ENCODE assay signal across 13 cellular contexts in the genomic region with DNA sequence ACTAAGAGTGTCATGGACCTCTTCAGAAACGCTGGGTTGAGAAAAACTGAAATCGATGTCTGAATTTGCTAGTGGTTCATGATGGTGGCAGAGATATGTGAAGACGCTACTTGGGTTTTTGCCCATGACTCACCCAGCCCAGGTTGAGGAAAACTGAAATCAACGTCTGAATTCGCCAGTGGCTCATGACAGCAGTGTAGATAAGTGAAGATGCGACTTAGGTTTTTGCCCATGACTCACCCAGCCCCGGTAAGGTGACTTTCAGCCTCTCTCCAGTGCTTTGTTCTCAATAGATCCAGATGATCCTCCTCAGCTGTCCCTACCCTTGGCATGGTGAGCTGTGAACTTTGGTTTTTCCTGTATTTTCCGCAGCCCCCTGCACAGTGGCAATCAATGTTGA.
DNase-seq lines count a peak whose midpoint lies in the region; ATAC-seq and TF ChIP-seq lines count a peak whose summit lies in the region.
"Had no signal": no experiment of that assay in that cellular context is flagged by ENCODE, and none has a peak within 500 bp of the region (broad histone marks: within the 10 kb centered on the region; RNA-seq: fewer than 3 reads in every experiment).

No MANE protein-coding gene starts in this region.

- H3K27me3 Mint-ChIP-seq in Calu3 (ENCODE audit: unreplicated experiment), result peaks cover 75% of the 10 kb centered on the region

- ATAC-seq in GM18498 (IDR thresholded peaks at IDR 0.05; ENCODE audit: unreplicated experiment) (peak; percentile 44), GM21447 (IDR thresholded peaks at IDR 0.05; ENCODE audit: unreplicated experiment) (peak; percentile 47), GM21576 (IDR thresholded peaks at IDR 0.05; ENCODE audit: unreplicated experiment) (no peak), left lobe of liver (no peak)
- ATAC-seq: psoas muscle had no signal

- no peak for TF ChIP-seq CTCF in Calu3 (IDR thresholded peaks at IDR 0.05; ENCODE audit: unreplicated experiment)

- no peak overlapping the region for H3K27ac Mint-ChIP-seq in Calu3 (ENCODE audit: unreplicated experiment)

- H3K4me1 Mint-ChIP-seq in Calu3 (ENCODE audit: low read depth, unreplicated experiment), result no peaks in the 10 kb centered on the region

- DNase-seq in RPMI7951 (ENCODE audit: low read depth), result peak; percentile 38
- peak; percentile 74 for DNase-seq in stimulated activated CD4-positive, alpha-beta T cell treated with anti-CD3 and anti-CD28 coated beads, Interleukin-15, amount 100 ng/mL, for 24 hours
- no peak for DNase-seq in Calu3
- DNase-seq in H4 (ENCODE audit: low spot score), result no peak
- no peak for DNase-seq in left lobe of liver (ENCODE audit: low spot score)
- DNase-seq: cortex of kidney, IMR-90, NCI-H446 treated with DMSO at 0.1 percent for 48 hours, psoas muscle, SK-N-SH had no signal

- no peak overlapping the region for H3K4me3 Mint-ChIP-seq in Calu3 (ENCODE audit: low read depth, unreplicated experiment)

- intact Hi-C loops in Calu3 (cut with micrococcal nuclease; ENCODE audit: unreplicated experiment), result no loop called here

- no peaks in the 10 kb centered on the region for H3K36me3 Mint-ChIP-seq in Calu3 (ENCODE audit: insufficient read depth, unreplicated experiment)

- BruUV-seq in Calu3 (replicated peaks; lab: Mats Ljungman, UMichigan), result no TSS peak

- CTCF ChIA-PET in Calu3 (lab: Charles Lee), result no interaction called here

- peaks cover 7% of the 10 kb centered on the region for H3K9me3 Mint-ChIP-seq in Calu3 (ENCODE audit: low read depth, unreplicated experiment)

Comparison
In these comparisons a context has a peak if more than half of its experiments do, and no peak if none do; other contexts are left out.
1. ATAC-seq: peak in GM18498 (single experiment) and GM21447 (single experiment); none in GM21576 (single experiment) and left lobe of liver (single experiment).
2. DNase-seq: peak in RPMI7951 (single experiment) and stimulated activated CD4-positive, alpha-beta T cell treated with anti-CD3 and anti-CD28 coated beads, Interleukin-15, amount 100 ng/mL, for 24 hours (single experiment); none in Calu3 (single experiment), H4 (single experiment) and left lobe of liver (single experiment).